ENCODE assay signal across 11 cellular contexts in genomic region chr10:60349426-60349825, GRCh38.
"Had no signal": no experiment of that assay in that cellular context is flagged by ENCODE, and none has a peak within 500 bp of the region (broad histone marks: within the 10 kb centered on the region; RNA-seq: fewer than 3 reads in every experiment).

No MANE protein-coding gene starts in this region.

- H3K9me3 ChIP-seq: pancreas had no signal

- H3K27me3 Mint-ChIP-seq: central memory CD8-positive, alpha-beta T cell; effector memory CD8-positive, alpha-beta T cell had no signal

- ATAC-seq: activated CD8-positive, alpha-beta T cell treated with anti-CD3 and anti-CD28 coated beads, Interleukin-2, amount 10 ng/mL, durations not matched to agents 7 days and 5 days; effector memory CD8-positive, alpha-beta T cell; left ventricle myocardium superior had no signal

- FAIRE-seq: kidney, pancreas had no signal

- H3K9me3 Mint-ChIP-seq: central memory CD8-positive, alpha-beta T cell; effector memory CD8-positive, alpha-beta T cell had no signal

- H3K27me3 ChIP-seq: pancreas had no signal

- H3K27ac ChIP-seq: epithelial cell of prostate, pancreas had no signal

- H3K36me3 ChIP-seq: pancreas had no signal

- H3K4me3 Mint-ChIP-seq: activated CD8-positive, alpha-beta T cell treated with anti-CD3 and anti-CD28 coated beads, Interleukin-2, amount 10 ng/mL, durations not matched to agents 7 days and 5 days; central memory CD8-positive, alpha-beta T cell; effector memory CD8-positive, alpha-beta T cell had no signal

- DNase-seq: activated CD8-positive, alpha-beta memory T cell treated with anti-CD3 and anti-CD28 coated beads, Interleukin-2, amount 50 U/mL, for 48 hours; activated CD8-positive, alpha-beta T cell treated with anti-CD3 and anti-CD28 coated beads, Interleukin-2, amount 10 ng/mL, durations not matched to agents 7 days and 5 days; activated naive CD4-positive, alpha-beta T cell; effector memory CD8-positive, alpha-beta T cell; kidney; left ventricle myocardium superior; pancreas; T-helper 9 cell; trophoblast cell had no signal

- H3K27ac Mint-ChIP-seq: activated CD8-positive, alpha-beta T cell treated with anti-CD3 and anti-CD28 coated beads, Interleukin-2, amount 10 ng/mL, durations not matched to agents 7 days and 5 days had no signal

- H3K4me3 ChIP-seq: pancreas had no signal
